8 cellular contexts compared by ENCODE assay signal in genomic region chr11:75384438-75385080, GRCh38. TPM values are rescaled to one million over a fixed set of nuclear protein-coding genes. Genes with fewer than 3 reads are reported as not detected.
DNase-seq lines count a peak whose midpoint lies in the region; ATAC-seq and TF ChIP-seq lines count a peak whose summit lies in the region.

No MANE protein-coding gene starts in this region.

- H3K27me3 ChIP-seq in OCI-LY1 (ENCODE audit: insufficient read depth, low read length) (no peaks in the 10 kb centered on the region), endodermal cell (ENCODE audit: control insufficient read depth, insufficient read depth, low read length, poor library complexity, severe bottlenecking) (no peaks in the 10 kb centered on the region)

- no peaks in the 10 kb centered on the region for H3K36me3 Mint-ChIP-seq in endodermal cell (ENCODE audit: low read depth)
- H3K36me3 Mint-ChIP-seq in mesothelial cell of epicardium = no peaks in the 10 kb centered on the region

- H3K27ac ChIP-seq in C4-2B (no peak overlapping the region), OCI-LY1 (ENCODE audit: low read depth, low read length, poor library complexity, severe bottlenecking) (no peak overlapping the region), endodermal cell (ENCODE audit: low read depth, low read length) (no peak overlapping the region)

- 33 to 63% methylated on average over 13 to 24 of the region's 24 CpGs for WGBS in endodermal cell (ENCODE audit: insufficient coverage in 1 of 2, insufficient read length in 1 of 2), 2 experiments

- no peak overlapping the region for H3K4me3 ChIP-seq in OCI-LY1 (ENCODE audit: low read depth, low read length, poor library complexity, severe bottlenecking)
- H3K4me3 ChIP-seq in endodermal cell (ENCODE audit: low read length) = no peak overlapping the region

- peak; percentile 29 for DNase-seq in activated CD8-positive, alpha-beta memory T cell treated with anti-CD3 and anti-CD28 coated beads, Interleukin-2, amount 50 U/mL, for 24 hours (ENCODE audit: extremely low read depth)
- DNase-seq in endodermal cell (peak; percentile 95), mesothelial cell of epicardium (ENCODE audit: low spot score in 2 of 2, unreplicated experiment in 2 of 2) (peak; percentile 67 to 78)
- DNase-seq in stimulated activated CD8-positive, alpha-beta memory T cell treated with anti-CD3 and anti-CD28 coated beads, Interleukin-4, amount 100 ng/mL, for 24 hours (ENCODE audit: low read depth) = peak; percentile 56

- no peaks in the 10 kb centered on the region for H3F3A ChIP-seq in OCI-LY1 (ENCODE audit: insufficient read depth, low read length)

- no peaks in the 10 kb centered on the region for H3K27me3 Mint-ChIP-seq in endodermal cell (ENCODE audit: insufficient read depth)
- no peaks in the 10 kb centered on the region for H3K27me3 Mint-ChIP-seq in mesothelial cell of epicardium (ENCODE audit: low read depth)

- H3K4me1 ChIP-seq in OCI-LY1 (ENCODE audit: insufficient read depth, low read length, severe bottlenecking) (no peaks in the 10 kb centered on the region), endodermal cell (ENCODE audit: control insufficient read depth, insufficient read depth, low read length) (peaks cover 8% of the 10 kb centered on the region)

- no peaks in the 10 kb centered on the region for H3K79me2 ChIP-seq in OCI-LY1 (ENCODE audit: insufficient read depth, low read length)

- H4K20me1 ChIP-seq in OCI-LY1 (ENCODE audit: insufficient read depth, low read length) = no peaks in the 10 kb centered on the region

- H3K27ac Mint-ChIP-seq in endodermal cell (peak overlapping the region; percentile 52), mesothelial cell of epicardium (peak overlapping the region; percentile 73)

- TF ChIP-seq CTCF in C4-2B (conservative IDR thresholded peaks at IDR 0.05) (peak; percentile 99), OCI-LY1 (IDR thresholded peaks at IDR 0.05; ENCODE audit: low read length) (peak; percentile 97), endodermal cell (conservative IDR thresholded peaks at IDR 0.05) (peak; percentile 100), mesothelial cell of epicardium (IDR thresholded peaks at IDR 0.05; ENCODE audit: unreplicated experiment) (peak; percentile 97)

- no peak overlapping the region for H2AFZ ChIP-seq in OCI-LY1 (ENCODE audit: low read length)

- H3K36me3 ChIP-seq in OCI-LY1 (ENCODE audit: insufficient read depth, low read length) (no peaks in the 10 kb centered on the region), endodermal cell (ENCODE audit: control insufficient read depth, insufficient read depth, low read length) (no peaks in the 10 kb centered on the region)

- H3K4me3 Mint-ChIP-seq in endodermal cell (no peak overlapping the region), mesothelial cell of epicardium (no peak overlapping the region)

- H3K9me2 ChIP-seq in OCI-LY1 (ENCODE audit: low read depth, low read length) = no peaks in the 10 kb centered on the region

- H3K9me3 ChIP-seq in OCI-LY1 (ENCODE audit: low read length) (no peaks in the 10 kb centered on the region), endodermal cell (ENCODE audit: control insufficient read depth, low read length) (no peaks in the 10 kb centered on the region)

- no peak overlapping the region for H3K9ac ChIP-seq in OCI-LY1 (ENCODE audit: low read length)
- H3K9ac ChIP-seq in endodermal cell (ENCODE audit: extremely low read depth, low read length, poor library complexity, severe bottlenecking) = no peak overlapping the region

- H3K4me1 Mint-ChIP-seq in endodermal cell (peaks cover 24% of the 10 kb centered on the region), mesothelial cell of epicardium (peaks cover 18% of the 10 kb centered on the region)

- ATAC-seq in HG02798 (IDR thresholded peaks at IDR 0.05; ENCODE audit: poor library complexity, unreplicated experiment) (peak; percentile 57), HG02571 (IDR thresholded peaks at IDR 0.05; ENCODE audit: unreplicated experiment) (no peak)

- H3K9me3 Mint-ChIP-seq in endodermal cell (no peaks in the 10 kb centered on the region), mesothelial cell of epicardium (no peaks in the 10 kb centered on the region)

- no peak overlapping the region for H3K4me2 ChIP-seq in OCI-LY1 (ENCODE audit: low read length)

RNA-seq across cellular contexts. Expression of gene RPS3, which starts 14.8 kb away (rescaled TPM):
- total RNA-seq in endodermal cell (1,000 to 10,000 TPM; 2,923 to 3,877 TPM), mesothelial cell of epicardium (2,848 to 2,954 TPM (median 2,936 TPM) in 3 replicates)
- 3,185 TPM for polyA plus RNA-seq in endodermal cell (2013, experiment 1 of 2)
- polyA plus RNA-seq in endodermal cell (2013, experiment 2 of 2) = 3,073 TPM

RNA-seq across cellular contexts. Expression of gene ARRB1, which starts 33.1 kb away (rescaled TPM):
- total RNA-seq in endodermal cell (100 to 1,000 TPM in 1 of 2 donors, 10 to 100 TPM in 1; 41.7 to 128 TPM), mesothelial cell of epicardium (15.9 to 17.5 TPM (median 16.5 TPM) in 3 replicates)
- polyA plus RNA-seq in endodermal cell (2013, experiment 1 of 2) = 19.7 TPM
- 23.1 TPM for polyA plus RNA-seq in endodermal cell (2013, experiment 2 of 2)

RNA-seq across cellular contexts. Expression of gene KLHL35, which starts 48.4 kb away (rescaled TPM):
- total RNA-seq in endodermal cell = under 1 TPM in 1 of 2 donors, not detected in 1; 0.48 TPM
- 17.5 TPM for polyA plus RNA-seq in endodermal cell (2013, experiment 1 of 2)
- 13.2 TPM for polyA plus RNA-seq in endodermal cell (2013, experiment 2 of 2)
- total RNA-seq in mesothelial cell of epicardium = 0.38 to 0.67 TPM (median 0.59 TPM) in 3 replicates

Comparison
In these comparisons a context has a peak if more than half of its experiments do, and no peak if none do; other contexts are left out.
1. DNase-seq: peak in every context shown above with its lines; median percentile 95 in endodermal cell; 72 in mesothelial cell of epicardium; 56 in stimulated activated CD8-positive, alpha-beta memory T cell treated with anti-CD3 and anti-CD28 coated beads, Interleukin-4, amount 100 ng/mL, for 24 hours; 29 in activated CD8-positive, alpha-beta memory T cell treated with anti-CD3 and anti-CD28 coated beads, Interleukin-2, amount 50 U/mL, for 24 hours.